In genomic region chr7:113608786-113609185, GRCh38 we compare ENCODE assay signal across 21 cellular contexts.
DNase-seq lines count a peak whose midpoint lies in the region; ATAC-seq and TF ChIP-seq lines count a peak whose summit lies in the region.
"Had no signal": no experiment of that assay in that cellular context is flagged by ENCODE, and none has a peak within 500 bp of the region (broad histone marks: within the 10 kb centered on the region; RNA-seq: fewer than 3 reads in every experiment).

No MANE protein-coding gene starts in this region.

- H2AFZ ChIP-seq in fibroblast of lung (ENCODE audit: low read length): no peak overlapping the region

- H3K79me2 ChIP-seq in fibroblast of lung (ENCODE audit: control insufficient read depth, insufficient read depth, low read length): no peaks in the 10 kb centered on the region

- H3K27ac Mint-ChIP-seq in activated T-helper 17 cell treated with anti-CD3 and anti-CD28 coated beads, Interleukin-2, amount 50 U/mL, for 72 hours: no peak overlapping the region
- H3K27ac Mint-ChIP-seq: CD4-positive, alpha-beta T cell; HFFc6 had no signal

- H3K9me3 ChIP-seq in fibroblast of lung (ENCODE audit: control insufficient read depth, insufficient read depth, low read depth, low read length): no peaks in the 10 kb centered on the region
- H3K9me3 ChIP-seq: A549 had no signal

- H4K20me1 ChIP-seq in fibroblast of lung (ENCODE audit: control insufficient read depth, extremely low read depth, insufficient read depth, low read length): no peaks in the 10 kb centered on the region

- H3K27ac ChIP-seq in fibroblast of lung (ENCODE audit: insufficient read depth, low read length): no peak overlapping the region
- H3K27ac ChIP-seq: A549 had no signal

- no peaks in the 10 kb centered on the region for H3K36me3 Mint-ChIP-seq in activated T-helper 17 cell treated with anti-CD3 and anti-CD28 coated beads, Interleukin-2, amount 50 U/mL, for 72 hours (ENCODE audit: low read depth)

- no peaks in the 10 kb centered on the region for H3K36me3 ChIP-seq in fibroblast of lung (ENCODE audit: control insufficient read depth, insufficient read depth, low read length)

- H3K4me3 Mint-ChIP-seq in activated T-helper 17 cell treated with anti-CD3 and anti-CD28 coated beads, Interleukin-2, amount 50 U/mL, for 72 hours: no peak overlapping the region
- H3K4me3 Mint-ChIP-seq: CD4-positive, alpha-beta T cell; HFFc6 had no signal

- no peak overlapping the region for H3K4me2 ChIP-seq in fibroblast of lung (ENCODE audit: extremely low read depth, insufficient read depth, low read length)
- H3K4me2 ChIP-seq: A549 had no signal

- no peak for TF ChIP-seq CTCF in fibroblast of lung (conservative IDR thresholded peaks at IDR 0.05 in 1 of 2, IDR thresholded peaks at IDR 0.05 in 1 of 2; ENCODE audit: low read depth in 1 of 2, low read length in 2 of 2)

- no peaks in the 10 kb centered on the region for H3K9me3 Mint-ChIP-seq in activated T-helper 17 cell treated with anti-CD3 and anti-CD28 coated beads, Interleukin-2, amount 50 U/mL, for 72 hours

- H3K4me1 ChIP-seq in fibroblast of lung (ENCODE audit: control insufficient read depth, extremely low read depth, insufficient read depth, low read length): no peaks in the 10 kb centered on the region
- H3K4me1 ChIP-seq: A549 had no signal

- H3K9ac ChIP-seq in fibroblast of lung (ENCODE audit: insufficient read depth, low read length): no peak overlapping the region

- no peak overlapping the region for H3K4me3 ChIP-seq in fibroblast of lung (replicated peaks in 1 of 4; ENCODE audit: control extremely low read depth in 1 of 4, insufficient read depth in 1 of 4, low read depth in 3 of 4, low read length in 4 of 4)
- H3K4me3 ChIP-seq: A549, GM12878, K562 had no signal

- ATAC-seq in activated T-helper 17 cell treated with anti-CD3 and anti-CD28 coated beads, Interleukin-2, amount 50 U/mL, for 72 hours (replicated peaks): no peak
- ATAC-seq in HG02678 (IDR thresholded peaks at IDR 0.05; ENCODE audit: unreplicated experiment): no peak
- ATAC-seq: A549, GM12878, K562 had no signal

- no peaks in the 10 kb centered on the region for H3K27me3 Mint-ChIP-seq in activated T-helper 17 cell treated with anti-CD3 and anti-CD28 coated beads, Interleukin-2, amount 50 U/mL, for 72 hours
- H3K27me3 Mint-ChIP-seq: CD4-positive, alpha-beta T cell had no signal

- no peaks in the 10 kb centered on the region for H3K27me3 ChIP-seq in fibroblast of lung (ENCODE audit: control insufficient read depth, insufficient read depth, low read length)

- no peaks in the 10 kb centered on the region for H3K4me1 Mint-ChIP-seq in activated T-helper 17 cell treated with anti-CD3 and anti-CD28 coated beads, Interleukin-2, amount 50 U/mL, for 72 hours

- peak; percentile 95 for DNase-seq in LHCN-M2 (ENCODE audit: low read depth)
- DNase-seq in fibroblast of lung (ENCODE audit: low read depth in 2 of 2): peak; percentile 3 to 14
- peak; percentile 10 for DNase-seq in left kidney (ENCODE audit: low read depth, low spot score)
- peak; percentile 4 for DNase-seq in smooth muscle cell of the brain vasculature (ENCODE audit: low read depth, low spot score)
- no peak for DNase-seq in NK-92 treated with Interleukin-12 subunit alpha and Interleukin-12 subunit beta, amount 100 ng/mL, for 24 hours (lab: John Stamatoyannopoulos, UW)
- no peak for DNase-seq in ecto neural progenitor cell (ENCODE audit: low spot score)
- DNase-seq: CD4-positive, alpha-beta T cell; COR-L47; DMS79; H7; HFFc6; MM.1S; NCI-H1092; NCI-H1436 treated with DMSO at 0.1 percent for 48 hours; NCI-H1930; SIG-M5 had no signal

Comparison
In these comparisons a context has a peak if more than half of its experiments do, and no peak if none do; other contexts are left out.
1. DNase-seq: peak in LHCN-M2 (single experiment), fibroblast of lung (2 of 2), left kidney (single experiment) and smooth muscle cell of the brain vasculature (single experiment); none in NK-92 treated with Interleukin-12 subunit alpha and Interleukin-12 subunit beta, amount 100 ng/mL, for 24 hours (single experiment) and ecto neural progenitor cell (single experiment).